ENCODE assay signal across 23 cellular contexts in the genomic region with DNA sequence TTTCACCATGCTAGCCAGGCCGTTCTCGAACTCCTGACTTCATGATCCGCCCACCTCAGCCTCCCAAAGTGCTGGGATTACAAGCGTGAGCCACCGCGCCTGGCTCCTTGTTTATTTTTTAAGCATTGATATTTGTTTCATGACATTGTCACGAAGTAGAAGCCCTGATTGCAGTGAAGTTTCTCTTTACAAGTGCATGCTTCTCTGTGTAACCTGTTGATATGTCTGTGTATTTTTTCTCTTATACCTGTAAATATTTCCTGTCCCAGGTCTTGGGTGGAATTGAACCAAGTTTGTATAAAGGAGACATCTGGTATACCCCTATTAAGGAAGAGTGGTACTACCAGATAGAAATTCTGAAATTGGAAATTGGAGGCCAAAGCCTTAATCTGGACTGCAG.
A peak's percentile ranks its signal among the peaks of the same experiment; 100 is the strongest.
DNase-seq lines count a peak whose midpoint lies in the region; TF ChIP-seq lines count a peak whose summit lies in the region.
"Had no signal": no experiment of that assay in that cellular context is flagged by ENCODE, and none has a peak within 500 bp of the region (broad histone marks: within the 10 kb centered on the region; RNA-seq: fewer than 3 reads in every experiment).

No MANE protein-coding gene starts in this region.

- no peak overlapping the region for H3K27ac Mint-ChIP-seq in endodermal cell
- H3K27ac Mint-ChIP-seq: CD14-positive monocyte; CD4-positive, alpha-beta memory T cell; CD4-positive, CD25-positive, alpha-beta regulatory T cell; CD8-positive, alpha-beta memory T cell had no signal

- H4K20me1 ChIP-seq in MM.1S (ENCODE audit: insufficient read depth, low read length): no peaks in the 10 kb centered on the region
- H4K20me1 ChIP-seq: BLaER1 had no signal

- no peaks in the 10 kb centered on the region for H3F3A ChIP-seq in MM.1S (ENCODE audit: insufficient read depth, low read length)

- H3K27me3 ChIP-seq in MM.1S (replicated peaks; ENCODE audit: insufficient read depth, low read length) (no peaks in the 10 kb centered on the region; the same call in 1 of the 2 replicates), endodermal cell (ENCODE audit: control insufficient read depth, insufficient read depth, low read length, poor library complexity, severe bottlenecking) (no peaks in the 10 kb centered on the region)
- H3K27me3 ChIP-seq: BE2C, BLaER1 had no signal

- H3K4me2 ChIP-seq in MM.1S (ENCODE audit: low read depth, low read length): peak overlapping the region; percentile 18; the same call in 1 of the 2 replicates
- H3K4me2 ChIP-seq: BLaER1 had no signal

- H2AFZ ChIP-seq in MM.1S (ENCODE audit: low read length): no peak overlapping the region

- H3K4me3 Mint-ChIP-seq in endodermal cell: no peak overlapping the region
- H3K4me3 Mint-ChIP-seq: CD4-positive, alpha-beta memory T cell; CD4-positive, CD25-positive, alpha-beta regulatory T cell; CD8-positive, alpha-beta memory T cell had no signal

- H3K9me3 ChIP-seq in MM.1S (replicated peaks; ENCODE audit: insufficient read depth, low read length) (no peaks in the 10 kb centered on the region), endodermal cell (ENCODE audit: control insufficient read depth, low read length) (no peaks in the 10 kb centered on the region)
- H3K9me3 ChIP-seq: BE2C, BLaER1 had no signal

- peaks cover 1% of the 10 kb centered on the region for H3K9me3 Mint-ChIP-seq in endodermal cell

- H3K4me1 Mint-ChIP-seq in endodermal cell: peaks cover 14% of the 10 kb centered on the region
- H3K4me1 Mint-ChIP-seq: CD14-positive monocyte; CD4-positive, alpha-beta memory T cell; CD4-positive, CD25-positive, alpha-beta regulatory T cell; CD8-positive, alpha-beta memory T cell had no signal

- H3K4me1 ChIP-seq in MM.1S (ENCODE audit: low read length) (peaks cover 3% of the 10 kb centered on the region; the same call in 1 of the 2 replicates), endodermal cell (ENCODE audit: control insufficient read depth, insufficient read depth, low read length) (no peaks in the 10 kb centered on the region)
- H3K4me1 ChIP-seq: BE2C, BLaER1 had no signal

- WGBS in endodermal cell (ENCODE audit: insufficient coverage in 1 of 2, insufficient read length in 1 of 2), 2 experiments: 92 to 98% methylated on average over 7 of the region's 7 CpGs

- peaks cover 11% of the 10 kb centered on the region for H3K36me3 Mint-ChIP-seq in endodermal cell (ENCODE audit: low read depth)
- H3K36me3 Mint-ChIP-seq: CD14-positive monocyte; CD4-positive, alpha-beta memory T cell; CD4-positive, CD25-positive, alpha-beta regulatory T cell; CD8-positive, alpha-beta memory T cell had no signal

- no peak overlapping the region for H3K9ac ChIP-seq in MM.1S (ENCODE audit: low read length)
- H3K9ac ChIP-seq in endodermal cell (ENCODE audit: extremely low read depth, low read length, poor library complexity, severe bottlenecking): no peak overlapping the region
- H3K9ac ChIP-seq: BLaER1 had no signal

- H3K4me3 ChIP-seq in MM.1S (ENCODE audit: low read length): no peak overlapping the region
- no peak overlapping the region for H3K4me3 ChIP-seq in endodermal cell (ENCODE audit: low read length)
- H3K4me3 ChIP-seq: BLaER1, GM12878 had no signal

- no peaks in the 10 kb centered on the region for H3K27me3 Mint-ChIP-seq in endodermal cell (ENCODE audit: insufficient read depth)

- no peak overlapping the region for H3K27ac ChIP-seq in MM.1S (ENCODE audit: low read length)
- no peak overlapping the region for H3K27ac ChIP-seq in endodermal cell (ENCODE audit: low read depth, low read length)
- H3K27ac ChIP-seq: BLaER1 had no signal

- TF ChIP-seq CTCF in MM.1S (IDR thresholded peaks at IDR 0.05; ENCODE audit: low read length) (no peak), endodermal cell (conservative IDR thresholded peaks at IDR 0.05) (no peak)

- DNase-seq in MM.1S (no peak), endodermal cell (peak; percentile 4), activated gamma-delta T cell (lab: John Stamatoyannopoulos, UW) (no peak), AG08395 (ENCODE audit: low spot score) (no peak), AG08396 (ENCODE audit: low spot score) (no peak)
- DNase-seq: 8988T; ACHN; BE2C; C1 segment of cervical spinal cord; CD4-positive, alpha-beta memory T cell; CD4-positive, CD25-positive, alpha-beta regulatory T cell; CD8-positive, alpha-beta memory T cell; COR-L47; DMS 273 treated with DMSO at 0.1 percent for 48 hours; DMS153; DMS53; DMS79; DND-41; EL; GDM1 had no signal

- H3K36me3 ChIP-seq in MM.1S (replicated peaks; ENCODE audit: insufficient read depth, low read length): no peaks in the 10 kb centered on the region
- no peaks in the 10 kb centered on the region for H3K36me3 ChIP-seq in endodermal cell (ENCODE audit: control insufficient read depth, insufficient read depth, low read length)
- H3K36me3 ChIP-seq: BE2C, BLaER1 had no signal

- H3K9me2 ChIP-seq in MM.1S (replicated peaks; ENCODE audit: insufficient read depth, low read length): no peaks in the 10 kb centered on the region

- H3K79me2 ChIP-seq in MM.1S (ENCODE audit: low read length): no peaks in the 10 kb centered on the region
